Comparison of ENCODE assay signal across 27 cellular contexts in genomic region chr16:4354512-4355409, GRCh38. TPM values are rescaled to one million over a fixed set of nuclear protein-coding genes. Genes with fewer than 3 reads are reported as not detected.
"Had no signal": no experiment of that assay in that cellular context is flagged by ENCODE, and none has a peak within 500 bp of the region (broad histone marks: within the 10 kb centered on the region; RNA-seq: fewer than 3 reads in every experiment).

No MANE protein-coding gene starts in this region.

- H3K27me3 Mint-ChIP-seq: activated CD4-positive, alpha-beta memory T cell treated with anti-CD3 and anti-CD28 coated beads, Interleukin-2, amount 10 ng/mL, durations not matched to agents 7 days and 5 days; activated CD4-positive, alpha-beta T cell treated with anti-CD3 and anti-CD28 coated beads, Interleukin-2, amount 10 ng/mL, durations not matched to agents 7 days and 5 days; activated T-cell treated with anti-CD3 and anti-CD28 coated beads, Interleukin-2, amount 50 U/mL, for 24 hours; dendritic cell treated with granulocyte-macrophage colony-stimulating factor and Interleukin-4, amounts not matched to agents 40 ng/mL and 50 ng/mL, for 4 days; stimulated activated naive CD8-positive, alpha-beta T cell treated with anti-CD3 and anti-CD28 coated beads, Interleukin-15, amount 100 ng/mL, for 72 hours; type B pancreatic cell had no signal

- FAIRE-seq: islet of Langerhans had no signal

- H3K4me1 ChIP-seq: breast epithelium had no signal

- H3K9me3 ChIP-seq: breast epithelium, esophagus squamous epithelium, left ventricle myocardium inferior, mucosa of descending colon, neutrophil, right lobe of liver, vagina had no signal

- H3K36me3 ChIP-seq: breast epithelium, vagina had no signal

- H3K4me3 Mint-ChIP-seq: activated CD4-positive, alpha-beta memory T cell treated with anti-CD3 and anti-CD28 coated beads, Interleukin-2, amount 10 ng/mL, durations not matched to agents 7 days and 5 days; activated CD4-positive, alpha-beta T cell treated with anti-CD3 and anti-CD28 coated beads, Interleukin-2, amount 10 ng/mL, durations not matched to agents 7 days and 5 days; activated T-cell treated with anti-CD3 and anti-CD28 coated beads, Interleukin-2, amount 50 U/mL, for 24 hours; dendritic cell treated with granulocyte-macrophage colony-stimulating factor and Interleukin-4, amounts not matched to agents 40 ng/mL and 50 ng/mL, for 4 days; stimulated activated naive CD8-positive, alpha-beta T cell treated with anti-CD3 and anti-CD28 coated beads, Interleukin-15, amount 100 ng/mL, for 72 hours; type B pancreatic cell had no signal

- H3K27me3 ChIP-seq: breast epithelium, esophagus squamous epithelium, neutrophil, right lobe of liver, vagina had no signal

- H3K4me3 ChIP-seq: breast epithelium, esophagus squamous epithelium, left ventricle myocardium inferior, lung, mucosa of descending colon, right lobe of liver, skin epidermis, vagina had no signal

- H3K27ac Mint-ChIP-seq: activated CD4-positive, alpha-beta T cell treated with anti-CD3 and anti-CD28 coated beads, Interleukin-2, amount 10 ng/mL, durations not matched to agents 7 days and 5 days; nephron had no signal

- H3K36me3 Mint-ChIP-seq: type B pancreatic cell had no signal

- ATAC-seq: mucosa of descending colon; right lobe of liver; stimulated activated naive CD8-positive, alpha-beta T cell treated with anti-CD3 and anti-CD28 coated beads, Interleukin-15, amount 100 ng/mL, for 72 hours had no signal

- DNase-seq: activated CD4-positive, alpha-beta memory T cell treated with anti-CD3 and anti-CD28 coated beads, Interleukin-2, amount 10 ng/mL, durations not matched to agents 7 days and 5 days; activated CD4-positive, alpha-beta T cell treated with anti-CD3 and anti-CD28 coated beads for 1 hour; activated CD4-positive, alpha-beta T cell treated with anti-CD3 and anti-CD28 coated beads, Interleukin-2, amount 10 ng/mL, durations not matched to agents 7 days and 5 days; activated CD8-positive, alpha-beta memory T cell treated with anti-CD3 and anti-CD28 coated beads, Interleukin-2, amount 50 U/mL, for 48 hours; activated gamma-delta T cell treated with Interleukin-2 at 50 U/mL for 16 hours; activated T-cell treated with anti-CD3 and anti-CD28 coated beads, Interleukin-2, amount 50 U/mL, for 24 hours; central memory CD4-positive, alpha-beta T cell; esophagus squamous epithelium; foreskin melanocyte; left ventricle myocardium inferior; mucosa of descending colon; right lobe of liver; stimulated activated CD4-positive, alpha-beta T cell treated with anti-CD3 and anti-CD28 coated beads, Interleukin-12 subunit alpha, Interleukin-12 subunit beta, amount 100 ng/mL, for 4 hours; stimulated activated CD4-positive, alpha-beta T cell treated with anti-CD3 and anti-CD28 coated beads, Interleukin-4, amount 100 ng/mL, for 1 hour; stimulated activated naive CD8-positive, alpha-beta T cell treated with anti-CD3 and anti-CD28 coated beads, Interleukin-15, amount 100 ng/mL, for 72 hours; substantia nigra had no signal

- H3K27ac ChIP-seq: breast epithelium, epithelial cell of prostate, esophagus squamous epithelium, left ventricle myocardium inferior, right lobe of liver, skin epidermis, vagina had no signal

- H3K9me3 Mint-ChIP-seq: activated CD4-positive, alpha-beta memory T cell treated with anti-CD3 and anti-CD28 coated beads, Interleukin-2, amount 10 ng/mL, durations not matched to agents 7 days and 5 days; activated CD4-positive, alpha-beta T cell treated with anti-CD3 and anti-CD28 coated beads, Interleukin-2, amount 10 ng/mL, durations not matched to agents 7 days and 5 days; activated T-cell treated with anti-CD3 and anti-CD28 coated beads, Interleukin-2, amount 50 U/mL, for 24 hours; dendritic cell treated with granulocyte-macrophage colony-stimulating factor and Interleukin-4, amounts not matched to agents 40 ng/mL and 50 ng/mL, for 4 days; nephron; stimulated activated naive CD8-positive, alpha-beta T cell treated with anti-CD3 and anti-CD28 coated beads, Interleukin-15, amount 100 ng/mL, for 72 hours; type B pancreatic cell had no signal

RNA-seq across cellular contexts. Expression of gene VASN, which starts 16.9 kb away (rescaled TPM):
- total RNA-seq: activated CD4-positive, alpha-beta T cell treated with anti-CD3 and anti-CD28 coated beads, Interleukin-2, amount 10 ng/mL, durations not matched to agents 7 days and 5 days; T-helper 1 cell treated with Interleukin-12 subunit alpha and Interleukin-12 subunit beta and Interleukin-4 antibody, amounts not matched to agents 30 ng/mL and 1 ng/mL, for 36 hours had no signal
